ENCODE assay signal across 37 cellular contexts in the genomic region with DNA sequence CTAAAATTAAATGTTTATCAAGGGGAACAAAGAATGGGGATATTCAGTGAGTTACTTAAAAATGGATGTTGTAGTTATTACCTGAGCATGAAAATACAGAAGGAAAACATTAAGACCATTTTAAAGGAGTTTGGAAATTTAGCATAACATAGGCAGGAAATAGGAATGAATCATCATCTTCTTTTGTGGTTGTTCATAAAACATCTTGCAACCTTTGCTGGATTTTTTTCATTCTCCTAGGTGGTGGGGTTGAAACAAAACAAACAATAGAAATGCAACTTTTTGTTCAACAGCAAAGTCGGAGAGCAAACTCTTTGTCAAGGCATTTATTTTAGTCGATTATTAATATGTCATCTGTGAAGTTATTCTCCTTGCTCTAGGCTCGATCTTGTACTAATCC.
A peak's percentile ranks its signal among the peaks of the same experiment; 100 is the strongest.
DNase-seq lines count a peak whose midpoint lies in the region; ATAC-seq, FAIRE-seq and TF ChIP-seq lines count a peak whose summit lies in the region.
"Had no signal": no experiment of that assay in that cellular context is flagged by ENCODE, and none has a peak within 500 bp of the region (broad histone marks: within the 10 kb centered on the region; RNA-seq: fewer than 3 reads in every experiment).

No MANE protein-coding gene starts in this region.

- no peaks in the 10 kb centered on the region for H3K36me3 ChIP-seq in bronchial epithelial cell (ENCODE audit: control insufficient read depth, insufficient read depth, low read length)
- H3K36me3 ChIP-seq: gastroesophageal sphincter, left lung, neutrophil, prostate gland, upper lobe of left lung had no signal

- CTCF ChIA-PET in activated naive CD4-positive, alpha-beta T cell treated with anti-CD3 and anti-CD28 coated beads for 36 hours (lab: Charles Lee) = no interaction called here

- no peaks in the 10 kb centered on the region for H3K27me3 Mint-ChIP-seq in activated naive CD4-positive, alpha-beta T cell treated with anti-CD3 and anti-CD28 coated beads for 36 hours (ENCODE audit: low read depth)
- H3K27me3 Mint-ChIP-seq: activated naive CD8-positive, alpha-beta T cell treated with anti-CD3 and anti-CD28 coated beads for 36 hours; brain; naive B cell; stimulated activated naive B cell treated with anti-CD40 and anti-IgM and Interleukin-4, amounts not matched to agents 10 μg/mL and 1 μg/mL and 100 μg/mL, for 72 hours; T-helper 17 cell had no signal

- no peak overlapping the region for H3K4me3 Mint-ChIP-seq in activated naive CD4-positive, alpha-beta T cell treated with anti-CD3 and anti-CD28 coated beads for 36 hours
- H3K4me3 Mint-ChIP-seq: activated CD8-positive, alpha-beta T cell treated with anti-CD3 and anti-CD28 coated beads, Interleukin-2, amount 10 ng/mL, durations not matched to agents 7 days and 5 days; activated naive CD8-positive, alpha-beta T cell treated with anti-CD3 and anti-CD28 coated beads for 36 hours; brain; HFFc6; mesothelial cell of epicardium; naive B cell; stimulated activated naive B cell treated with anti-CD40 and anti-IgM and Interleukin-4, amounts not matched to agents 10 μg/mL and 1 μg/mL and 100 μg/mL, for 72 hours; T-helper 17 cell had no signal

- H3K36me3 Mint-ChIP-seq in activated naive CD4-positive, alpha-beta T cell treated with anti-CD3 and anti-CD28 coated beads for 36 hours (ENCODE audit: low read depth) = no peaks in the 10 kb centered on the region
- H3K36me3 Mint-ChIP-seq: activated naive CD8-positive, alpha-beta T cell treated with anti-CD3 and anti-CD28 coated beads for 36 hours; brain; mesothelial cell of epicardium; naive B cell; stimulated activated naive B cell treated with anti-CD40 and anti-IgM and Interleukin-4, amounts not matched to agents 10 μg/mL and 1 μg/mL and 100 μg/mL, for 72 hours had no signal

- intact Hi-C loops in activated naive CD4-positive, alpha-beta T cell treated with anti-CD3 and anti-CD28 coated beads for 36 hours (cut with micrococcal nuclease) = no loop called here

- H3K27me3 ChIP-seq in bronchial epithelial cell (ENCODE audit: control insufficient read depth, insufficient read depth, low read length) = no peaks in the 10 kb centered on the region
- H3K27me3 ChIP-seq: gastroesophageal sphincter, hepatocyte, left lung, neutrophil, upper lobe of left lung had no signal

- DNase-seq in EL = peak; percentile 12
- peak; percentile 53 for DNase-seq in M059J (ENCODE audit: low read depth)
- peak; percentile 65 for DNase-seq in bronchial epithelial cell (ENCODE audit: low read depth)
- DNase-seq in iris pigment epithelial cell (ENCODE audit: low read depth) = peak; percentile 61
- no peak for DNase-seq in activated naive CD4-positive, alpha-beta T cell treated with anti-CD3 and anti-CD28 coated beads for 36 hours
- DNase-seq in iPS-NIHi11 (ENCODE audit: low spot score) = no peak
- DNase-seq in activated CD4-positive, alpha-beta T cell treated with anti-CD3 and anti-CD28 coated beads, Interleukin-2, amount 50 U/mL, for 1 hour = no peak
- DNase-seq: activated CD4-positive, CD25-positive, alpha-beta regulatory T cell treated with anti-CD3 and anti-CD28 coated beads, Interleukin-2, amount 50 U/mL, for 72 hours; activated CD8-positive, alpha-beta T cell treated with anti-CD3 and anti-CD28 coated beads, Interleukin-2, amount 10 ng/mL, durations not matched to agents 7 days and 5 days; activated naive CD8-positive, alpha-beta T cell treated with anti-CD3 and anti-CD28 coated beads for 36 hours; C1 segment of cervical spinal cord; COR-L47; DMS79; effector memory CD4-positive, alpha-beta T cell; HFFc6; left lung; naive B cell; NCI-H1417; NCI-H2081 treated with DMSO at 0.1 percent for 48 hours; NCI-H345; NCI-H82; SK-N-SH; stimulated activated CD4-positive, alpha-beta T cell treated with anti-CD3 and anti-CD28 coated beads, Interleukin-15, amount 100 ng/mL, for 24 hours; stimulated activated naive B cell treated with anti-CD40 and anti-IgM and Interleukin-4, amounts not matched to agents 10 μg/mL and 1 μg/mL and 100 μg/mL, for 72 hours; T-helper 17 cell; upper lobe of left lung had no signal

- no peak overlapping the region for H3K4me3 ChIP-seq in bronchial epithelial cell (ENCODE audit: low read depth, low read length)
- H3K4me3 ChIP-seq: coronary artery, gastroesophageal sphincter, hepatocyte, left lung, prostate gland, upper lobe of left lung had no signal

- ATAC-seq in GM19023 (IDR thresholded peaks at IDR 0.05; ENCODE audit: unreplicated experiment) = no peak
- ATAC-seq: activated CD8-positive, alpha-beta T cell treated with anti-CD3 and anti-CD28 coated beads, Interleukin-2, amount 10 ng/mL, durations not matched to agents 7 days and 5 days; esophagus mucosa; gastroesophageal sphincter; left lung; sciatic nerve; stimulated activated naive B cell treated with anti-CD40 and anti-IgM and Interleukin-4, amounts not matched to agents 10 μg/mL and 1 μg/mL and 100 μg/mL, for 72 hours; T-helper 17 cell had no signal

- TF ChIP-seq CTCF in bronchial epithelial cell (IDR thresholded peaks at IDR 0.05; ENCODE audit: insufficient read depth, low read length, severe bottlenecking) = no peak

- no peaks in the 10 kb centered on the region for H3K4me1 Mint-ChIP-seq in activated naive CD4-positive, alpha-beta T cell treated with anti-CD3 and anti-CD28 coated beads for 36 hours (ENCODE audit: low read depth)
- H3K4me1 Mint-ChIP-seq: activated naive CD8-positive, alpha-beta T cell treated with anti-CD3 and anti-CD28 coated beads for 36 hours; mesothelial cell of epicardium; naive B cell; stimulated activated naive B cell treated with anti-CD40 and anti-IgM and Interleukin-4, amounts not matched to agents 10 μg/mL and 1 μg/mL and 100 μg/mL, for 72 hours; T-helper 17 cell had no signal

- H3K9me3 Mint-ChIP-seq in activated naive CD4-positive, alpha-beta T cell treated with anti-CD3 and anti-CD28 coated beads for 36 hours = peaks cover 11% of the 10 kb centered on the region
- H3K9me3 Mint-ChIP-seq: activated T-helper 2 cell treated with anti-CD3 and anti-CD28 coated beads, Interferon-gamma antibody, Interleukin-2, Interleukin-4, amounts not matched to agents 10 μg/mL and 5 μg/mL and 100 μg/mL, durations not matched to agents 14 hours and 24 hours and 36 hours had no signal

- FAIRE-seq in bronchial epithelial cell (lab: Jason Lieb, UNC) = no peak

- H3K27ac Mint-ChIP-seq in activated naive CD4-positive, alpha-beta T cell treated with anti-CD3 and anti-CD28 coated beads for 36 hours = no peak overlapping the region
- H3K27ac Mint-ChIP-seq: activated CD8-positive, alpha-beta T cell treated with anti-CD3 and anti-CD28 coated beads, Interleukin-2, amount 10 ng/mL, durations not matched to agents 7 days and 5 days; activated naive CD8-positive, alpha-beta T cell treated with anti-CD3 and anti-CD28 coated beads for 36 hours; activated T-helper 2 cell treated with anti-CD3 and anti-CD28 coated beads, Interferon-gamma antibody, Interleukin-2, Interleukin-4, amounts not matched to agents 10 μg/mL and 5 μg/mL and 100 μg/mL, durations not matched to agents 14 hours and 24 hours and 36 hours; brain; HFFc6; mesothelial cell of epicardium; naive B cell; stimulated activated naive B cell treated with anti-CD40 and anti-IgM and Interleukin-4, amounts not matched to agents 10 μg/mL and 1 μg/mL and 100 μg/mL, for 72 hours; T-helper 17 cell had no signal

Comparison
In these comparisons a context has a peak if more than half of its experiments do, and no peak if none do; other contexts are left out.
1. DNase-seq: peak in EL (single experiment), M059J (single experiment), bronchial epithelial cell (single experiment) and iris pigment epithelial cell (single experiment); none in activated naive CD4-positive, alpha-beta T cell treated with anti-CD3 and anti-CD28 coated beads for 36 hours (single experiment), iPS-NIHi11 (single experiment) and activated CD4-positive, alpha-beta T cell treated with anti-CD3 and anti-CD28 coated beads, Interleukin-2, amount 50 U/mL, for 1 hour (single experiment).